In the genomic region with DNA sequence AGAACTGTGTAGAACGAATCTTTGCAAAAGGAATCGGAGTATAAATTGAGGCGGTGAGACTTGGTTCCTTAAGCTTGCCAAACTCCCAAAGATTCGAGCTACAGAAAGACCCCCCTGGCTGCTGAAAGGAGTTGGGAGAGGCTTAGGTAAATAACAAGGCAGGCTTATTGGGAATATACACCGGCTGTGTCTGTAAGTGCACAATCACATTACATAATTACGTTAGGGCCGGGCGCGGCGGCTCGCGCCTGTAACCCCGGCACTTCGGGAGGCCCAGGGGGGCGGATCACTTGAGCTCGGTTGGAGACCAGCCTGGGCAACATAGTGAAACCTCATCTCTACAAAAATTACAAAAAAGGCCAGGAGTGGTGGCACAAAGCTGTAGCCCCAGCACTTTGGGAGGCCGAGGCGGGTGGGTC, we compare ENCODE assay signal across 8 cellular contexts. TPM values are rescaled to one million over a fixed set of nuclear protein-coding genes. Genes with fewer than 3 reads are reported as not detected.
DNase-seq lines count a peak whose midpoint lies in the region; ATAC-seq and TF ChIP-seq lines count a peak whose summit lies in the region.

No MANE protein-coding gene starts in this region.

- no peak for DNase-seq in T-helper 17 cell
- no peak for DNase-seq in fibroblast of pulmonary artery (ENCODE audit: low read depth)
- DNase-seq in T-helper 9 cell, result no peak

- peak overlapping the region; percentile 41; the same call in 1 of the 2 replicates for H3K9ac ChIP-seq in HUES64 (ENCODE audit: low read depth, low read length)
- H3K9ac ChIP-seq in rectal smooth muscle tissue (ENCODE audit: low read length), result no peak overlapping the region

- peak overlapping the region; percentile 89 for H3K27ac Mint-ChIP-seq in T-helper 17 cell

- H3K4me1 Mint-ChIP-seq in T-helper 17 cell, result peaks cover 19% of the 10 kb centered on the region

- H3K27me3 ChIP-seq in HUES64 (ENCODE audit: insufficient read depth, low read length) (no peaks in the 10 kb centered on the region), rectal smooth muscle tissue (ENCODE audit: control insufficient read depth, insufficient read depth, low read length) (peaks cover 8% of the 10 kb centered on the region)

- H3K4me3 Mint-ChIP-seq in T-helper 17 cell, result peak overlapping the region; percentile 89

- TF ChIP-seq CTCF in C4-2B (conservative IDR thresholded peaks at IDR 0.05) (no peak), fibroblast of pulmonary artery (IDR thresholded peaks at IDR 0.05; ENCODE audit: low read length, missing control alignments) (no peak)

- WGBS in HUES64, result 52% methylated on average over 18 of the region's 18 CpGs

- H3K4me1 ChIP-seq in HUES64 (ENCODE audit: insufficient read depth, low read length) (peaks cover 8% of the 10 kb centered on the region; the same call in 1 of the 2 replicates), rectal smooth muscle tissue (ENCODE audit: control insufficient read depth, insufficient read depth, low read length) (peaks cover 3% of the 10 kb centered on the region)

- H3K36me3 Mint-ChIP-seq in T-helper 17 cell (ENCODE audit: low read depth), result no peaks in the 10 kb centered on the region

- ATAC-seq in T-helper 17 cell (peak; percentile 17), GM21619 (IDR thresholded peaks at IDR 0.05; ENCODE audit: unreplicated experiment) (no peak), GM21423 (IDR thresholded peaks at IDR 0.05; ENCODE audit: unreplicated experiment) (no peak)

- no peaks in the 10 kb centered on the region for H3K9me3 ChIP-seq in HUES64 (ENCODE audit: insufficient read depth, low read depth, low read length)
- no peaks in the 10 kb centered on the region for H3K9me3 ChIP-seq in T-helper 17 cell (ENCODE audit: control insufficient read depth, low read length, poor library complexity, severe bottlenecking)

- H3K27me3 Mint-ChIP-seq in T-helper 17 cell, result peaks cover 13% of the 10 kb centered on the region

- H3K4me3 ChIP-seq in HUES64 (ENCODE audit: low read length) (peak overlapping the region; percentile 60), fibroblast of pulmonary artery (replicated peaks; ENCODE audit: low read depth, low read length) (peak overlapping the region; percentile 56), rectal smooth muscle tissue (ENCODE audit: low read length) (peak overlapping the region; percentile 75)

- H3K36me3 ChIP-seq in HUES64 (ENCODE audit: insufficient read depth, low read length) (no peaks in the 10 kb centered on the region), rectal smooth muscle tissue (ENCODE audit: control insufficient read depth, insufficient read depth, low read length) (no peaks in the 10 kb centered on the region)

- H3K27ac ChIP-seq in C4-2B (peak overlapping the region; percentile 31), HUES64 (ENCODE audit: low read depth, low read length) (no peak overlapping the region), rectal smooth muscle tissue (ENCODE audit: low read depth, low read length) (peak overlapping the region; percentile 55)

RNA-seq across cellular contexts. Expression of a gene that starts 12.2 kb away (rescaled TPM):
- polyA plus RNA-seq in HUES64 (2013, experiment 1 of 2), result 45.0 TPM
- 44.3 TPM for polyA plus RNA-seq in HUES64 (2013, experiment 2 of 2)
- total RNA-seq in T-helper 17 cell, result 10 to 100 TPM; 22.2 to 26.1 TPM

RNA-seq across cellular contexts. Expression of a gene that starts 16.6 kb away (rescaled TPM):
- polyA plus RNA-seq in HUES64 (2013, experiment 1 of 2), result 4.2 TPM
- 6.7 TPM for polyA plus RNA-seq in HUES64 (2013, experiment 2 of 2)
- under 1 TPM; 0.47 to 0.76 TPM for total RNA-seq in T-helper 17 cell
